20 cellular contexts compared by ENCODE assay signal in the genomic region with DNA sequence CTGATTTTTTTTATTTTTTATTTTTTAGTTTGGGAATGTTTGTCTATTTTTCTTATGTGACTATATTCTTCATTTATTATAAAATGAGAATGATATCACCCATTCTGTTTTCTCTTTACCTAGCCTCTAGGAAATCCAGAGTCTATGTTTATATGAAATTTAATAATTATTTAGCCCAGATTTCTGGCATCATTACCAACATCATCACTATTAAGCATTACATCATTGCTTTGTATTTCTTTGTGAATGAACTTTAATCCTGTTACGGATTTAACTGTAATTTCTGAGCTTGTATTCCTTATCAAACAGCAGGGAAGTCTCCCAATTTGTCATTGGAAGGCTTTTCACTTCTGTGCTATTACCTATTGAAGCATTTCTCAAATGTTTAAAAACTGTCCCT.
A peak's percentile ranks its signal among the peaks of the same experiment; 100 is the strongest.
DNase-seq lines count a peak whose midpoint lies in the region; FAIRE-seq and TF ChIP-seq lines count a peak whose summit lies in the region.
"Had no signal": no experiment of that assay in that cellular context is flagged by ENCODE, and none has a peak within 500 bp of the region (broad histone marks: within the 10 kb centered on the region; RNA-seq: fewer than 3 reads in every experiment).

No MANE protein-coding gene starts in this region.

- H3K9me3 ChIP-seq in adrenal gland (replicated peaks in 1 of 3), result no peaks in the 10 kb centered on the region
- H3K9me3 ChIP-seq in keratinocyte (ENCODE audit: control insufficient read depth, low read depth, low read length), result no peaks in the 10 kb centered on the region
- no peaks in the 10 kb centered on the region for H3K9me3 ChIP-seq in smooth muscle cell (replicated peaks; ENCODE audit: low read depth)
- H3K9me3 ChIP-seq: prostate gland had no signal

- peaks cover 10% of the 10 kb centered on the region for H3K36me3 Mint-ChIP-seq in HFFc6 (ENCODE audit: low read depth)
- H3K36me3 Mint-ChIP-seq: activated CD4-positive, alpha-beta memory T cell treated with anti-CD3 and anti-CD28 coated beads for 36 hours; natural killer cell had no signal

- DNase-seq in HFFc6 (no peak), adrenal gland (no peak), keratinocyte (ENCODE audit: low read depth, low spot score) (no peak), smooth muscle cell (lab: John Stamatoyannopoulos, UW; ENCODE audit: unreplicated experiment) (no peak), COLO668 (lab: John Stamatoyannopoulos, UW; ENCODE audit: unreplicated experiment) (no peak), islet precursor cell (no peak), SW480 (ENCODE audit: low spot score) (no peak), D721Med (ENCODE audit: insufficient read length, low spot score) (no peak)
- DNase-seq: activated CD4-positive, alpha-beta memory T cell treated with anti-CD3 and anti-CD28 coated beads for 36 hours; activated naive CD4-positive, alpha-beta T cell treated with anti-CD3 and anti-CD28 coated beads, Interleukin-2, amount 50 U/mL, for 16 hours; activated T-cell treated with anti-CD3 and anti-CD28 coated beads, Interleukin-2, amount 50 U/mL, for 1 hour; DMS153; glutamatergic neuron; natural killer cell; NCI-H82 had no signal

- peaks cover 9% of the 10 kb centered on the region for H3K9me3 Mint-ChIP-seq in HFFc6
- H3K9me3 Mint-ChIP-seq: natural killer cell had no signal

- no peaks in the 10 kb centered on the region for H3K27me3 Mint-ChIP-seq in HFFc6 (ENCODE audit: insufficient read depth)
- H3K27me3 Mint-ChIP-seq: brain; dendritic cell treated with granulocyte-macrophage colony-stimulating factor and Interleukin-4, amounts not matched to agents 40 ng/mL and 50 ng/mL, for 4 days had no signal

- H3K4me3 ChIP-seq in adrenal gland, result no peak overlapping the region
- no peak overlapping the region for H3K4me3 ChIP-seq in keratinocyte (ENCODE audit: control insufficient read depth in 2 of 3, extremely low read depth in 1 of 3, insufficient read depth in 2 of 3, low read depth in 1 of 3, low read length in 3 of 3)
- no peak overlapping the region for H3K4me3 ChIP-seq in smooth muscle cell
- H3K4me3 ChIP-seq: prostate gland had no signal

- H3K4me2 ChIP-seq in keratinocyte (ENCODE audit: control insufficient read depth, extremely low read depth, insufficient read depth, low read depth, low read length) (no peak overlapping the region), smooth muscle cell (peak overlapping the region; percentile 21)

- WGBS in adrenal gland, 4 donors, result 32 to 48% (median 40%) methylated on average over 1 of the region's 1 CpG
- 100% methylated on average over 1 of the region's 1 CpG for WGBS in smooth muscle cell (ENCODE audit: low lambda C conversion rate)

- H3K9me1 ChIP-seq in keratinocyte (ENCODE audit: control insufficient read depth, extremely low read depth, insufficient read depth, low read length), result no peaks in the 10 kb centered on the region

- H3K27me3 ChIP-seq in adrenal gland, result no peaks in the 10 kb centered on the region
- H3K27me3 ChIP-seq in keratinocyte (ENCODE audit: control insufficient read depth, extremely low read depth, insufficient read depth, low read length), result no peaks in the 10 kb centered on the region
- no peaks in the 10 kb centered on the region for H3K27me3 ChIP-seq in smooth muscle cell (ENCODE audit: low read depth)

- H3K79me2 ChIP-seq in keratinocyte (ENCODE audit: control insufficient read depth, insufficient read depth, low read length) (no peaks in the 10 kb centered on the region), smooth muscle cell (ENCODE audit: low read depth) (no peaks in the 10 kb centered on the region)

- H3K9ac ChIP-seq in keratinocyte (ENCODE audit: control insufficient read depth, extremely low read depth, insufficient read depth, low read length) (no peak overlapping the region), smooth muscle cell (ENCODE audit: low read depth) (peak overlapping the region; percentile 27)

- H4K20me1 ChIP-seq in keratinocyte (ENCODE audit: control insufficient read depth, extremely low read depth, insufficient read depth, low read length) (no peaks in the 10 kb centered on the region), smooth muscle cell (ENCODE audit: low read depth) (no peaks in the 10 kb centered on the region)

- H3K4me1 ChIP-seq in adrenal gland (replicated peaks in 1 of 2) (peaks cover 16 to 21% of the 10 kb centered on the region in 2 donors), keratinocyte (ENCODE audit: control insufficient read depth, extremely low read depth, insufficient read depth, low read length) (peaks cover 17% of the 10 kb centered on the region), smooth muscle cell (ENCODE audit: low read depth) (no peaks in the 10 kb centered on the region)
- H3K4me1 ChIP-seq: prostate gland had no signal

- intact Hi-C loops in adrenal gland (cut with DNase I), result no loop called here

- dilution Hi-C loops in keratinocyte (cut with MboI; ENCODE audit: extremely low pct_ligation_motif_present, low sequenced_read_pairs), result no loop called here

- no peak for TF ChIP-seq POLR2A in adrenal gland (IDR thresholded peaks at IDR 0.05)

- H3K27ac Mint-ChIP-seq in HFFc6, result peak overlapping the region; percentile 96
- H3K27ac Mint-ChIP-seq: activated CD4-positive, alpha-beta memory T cell treated with anti-CD3 and anti-CD28 coated beads for 36 hours; dendritic cell treated with granulocyte-macrophage colony-stimulating factor and Interleukin-4, amounts not matched to agents 40 ng/mL and 50 ng/mL, for 4 days had no signal

- H3F3A ChIP-seq in smooth muscle cell (ENCODE audit: low read depth), result peaks cover 6% of the 10 kb centered on the region

- no peak overlapping the region for H2AFZ ChIP-seq in keratinocyte (ENCODE audit: control insufficient read depth, low read length)
- H2AFZ ChIP-seq in smooth muscle cell (ENCODE audit: low read depth), result peak overlapping the region; percentile 58

- peaks cover 33% of the 10 kb centered on the region for H3K4me1 Mint-ChIP-seq in HFFc6 (ENCODE audit: low read depth)

- H3K36me3 ChIP-seq in adrenal gland (replicated peaks in 1 of 2), result no peaks in the 10 kb centered on the region
- H3K36me3 ChIP-seq in keratinocyte (ENCODE audit: control insufficient read depth in 2 of 2, extremely low read depth in 1 of 2, insufficient read depth in 2 of 2, low read length in 2 of 2), result no peaks in the 10 kb centered on the region
- H3K36me3 ChIP-seq in smooth muscle cell (ENCODE audit: low read depth), result no peaks in the 10 kb centered on the region
- H3K36me3 ChIP-seq: prostate gland had no signal

- FAIRE-seq in keratinocyte (lab: Jason Lieb, UNC) (no peak), D721Med (lab: Jason Lieb, UNC) (no peak)
- FAIRE-seq: GM12892, HTR-8/SVneo had no signal

- H3K27ac ChIP-seq in adrenal gland, result peak overlapping the region; percentile 55 to 86 (median 79)
- peak overlapping the region; percentile 66 for H3K27ac ChIP-seq in keratinocyte (ENCODE audit: control insufficient read depth, insufficient read depth, low read length)
- peak overlapping the region; percentile 85 for H3K27ac ChIP-seq in smooth muscle cell (ENCODE audit: low read depth)
- H3K27ac ChIP-seq: prostate gland had no signal

- TF ChIP-seq CTCF in HFFc6 (IDR thresholded peaks at IDR 0.05) (no peak), adrenal gland (IDR thresholded peaks at IDR 0.05) (no peak), keratinocyte (optimal IDR thresholded peaks at IDR 0.05 in 1 of 3, IDR thresholded peaks at IDR 0.05 in 1 of 3, conservative IDR thresholded peaks at IDR 0.05 in 1 of 3; ENCODE audit: extremely low read depth in 1 of 3, insufficient read depth in 2 of 3, low read length in 3 of 3) (no peak), smooth muscle cell (IDR thresholded peaks at IDR 0.05; ENCODE audit: borderline replicate concordance, insufficient read depth, poor library complexity, severe bottlenecking) (no peak), D721Med (IDR thresholded peaks at IDR 0.05; ENCODE audit: insufficient read depth, missing control alignments) (no peak)

- H3K4me3 Mint-ChIP-seq in HFFc6, result no peak overlapping the region
- H3K4me3 Mint-ChIP-seq: activated CD4-positive, alpha-beta memory T cell treated with anti-CD3 and anti-CD28 coated beads for 36 hours; brain; dendritic cell treated with granulocyte-macrophage colony-stimulating factor and Interleukin-4, amounts not matched to agents 40 ng/mL and 50 ng/mL, for 4 days; natural killer cell had no signal
